Comparison of ENCODE assay signal across 10 cellular contexts in genomic region chr12:121858662-121859572, GRCh38. TPM values are rescaled to one million over a fixed set of nuclear protein-coding genes. Genes with fewer than 3 reads are reported as not detected.
A peak's percentile ranks its signal among the peaks of the same experiment; 100 is the strongest.
DNase-seq lines count a peak whose midpoint lies in the region; ATAC-seq and TF ChIP-seq lines count a peak whose summit lies in the region.
"Had no signal": no experiment of that assay in that cellular context is flagged by ENCODE, and none has a peak within 500 bp of the region (broad histone marks: within the 10 kb centered on the region; RNA-seq: fewer than 3 reads in every experiment).

Gene HPD, minus strand, starts transcription at chr12:121858859. Its CDS starts 36 bp downstream, at chr12:121858823.

- H2AFZ ChIP-seq in GM23248 (peak within 1 kb of the TSS; percentile 52), MM.1S (ENCODE audit: low read length) (no peak within 1 kb of the TSS)

- 33 to 43% methylated on average over 14 to 16 of the region's 16 CpGs for WGBS in GM23248 (ENCODE audit: low coverage in 1 of 2, low lambda C conversion rate in 2 of 2, missing lambda C conversion rate in 2 of 2), 2 experiments

- H3K79me2 ChIP-seq in GM23248 (ENCODE audit: insufficient read depth) (no peaks in the 10 kb centered on the region), MM.1S (ENCODE audit: low read length) (no peaks in the 10 kb centered on the region)

- H4K20me1 ChIP-seq in GM23248 (ENCODE audit: insufficient read depth) (no peaks in the 10 kb centered on the region), MM.1S (ENCODE audit: insufficient read depth, low read length) (no peaks in the 10 kb centered on the region)

- intact Hi-C loops in gastrocnemius medialis (cut with DNase I; ENCODE audit: low total_unique reads), result loop anchor here (2.0 kb wide), 1 partner anchor 30 kb away; the partner anchor contains the start of gene PSMD9

- H3K9ac ChIP-seq in GM23248 (peak within 1 kb of the TSS; percentile 34), MM.1S (ENCODE audit: low read length) (no peak within 1 kb of the TSS)

- H3K36me3 ChIP-seq in GM23248 (ENCODE audit: low read depth) (no peaks in the 10 kb centered on the region), gastrocnemius medialis (no peaks in the 10 kb centered on the region), MM.1S (replicated peaks; ENCODE audit: insufficient read depth, low read length) (no peaks in the 10 kb centered on the region)

- no peak within 1 kb of the TSS for H3K4me3 ChIP-seq in GM23248
- no peak within 1 kb of the TSS for H3K4me3 ChIP-seq in astrocyte of the spinal cord (ENCODE audit: low read depth, low read length)
- H3K4me3 ChIP-seq in gastrocnemius medialis, result no peak within 1 kb of the TSS
- H3K4me3 ChIP-seq in MM.1S (ENCODE audit: low read length), result no peak within 1 kb of the TSS

- TF ChIP-seq CTCF in astrocyte of the spinal cord (IDR thresholded peaks at IDR 0.05; ENCODE audit: low read depth, low read length), result no peak
- no peak for TF ChIP-seq CTCF in gastrocnemius medialis (IDR thresholded peaks at IDR 0.05 in 4 of 5, conservative IDR thresholded peaks at IDR 0.05 in 1 of 5)
- TF ChIP-seq CTCF in MM.1S (IDR thresholded peaks at IDR 0.05; ENCODE audit: low read length), result no peak

- H3K4me1 ChIP-seq in GM23248 (ENCODE audit: insufficient read depth) (peaks cover 22% of the 10 kb centered on the region), gastrocnemius medialis (peaks cover 31 to 33% of the 10 kb centered on the region in 2 donors), MM.1S (ENCODE audit: low read length) (no peaks in the 10 kb centered on the region)

- DNase-seq in GM23248 (peak; percentile 80), astrocyte of the spinal cord (ENCODE audit: low read depth, low spot score) (peak; percentile 78), iPS-NIHi11 (ENCODE audit: low spot score) (peak; percentile 72), gastrocnemius medialis (peak; percentile 80 to 84), MM.1S (no peak)
- no peak for DNase-seq in effector CD8-positive, alpha-beta T cell (lab: John Stamatoyannopoulos, UW)
- DNase-seq: activated gamma-delta T cell treated with Interleukin-2 at 50 U/mL for 16 hours, NCI-H1930 had no signal

- H3F3A ChIP-seq in GM23248 (ENCODE audit: insufficient read depth) (peaks cover 8% of the 10 kb centered on the region; the same call in 1 of the 2 replicates), MM.1S (ENCODE audit: insufficient read depth, low read length) (no peaks in the 10 kb centered on the region)

- peak; percentile 93 to 94 for ATAC-seq in gastrocnemius medialis
- no peak for ATAC-seq in HG02884 (IDR thresholded peaks at IDR 0.05; ENCODE audit: unreplicated experiment)
- ATAC-seq in HG03571 (IDR thresholded peaks at IDR 0.05; ENCODE audit: unreplicated experiment), result no peak

- H3K9me3 ChIP-seq in GM23248 (ENCODE audit: low read depth), result no peaks in the 10 kb centered on the region
- no peaks in the 10 kb centered on the region for H3K9me3 ChIP-seq in gastrocnemius medialis
- H3K9me3 ChIP-seq in MM.1S (replicated peaks; ENCODE audit: insufficient read depth, low read length), result no peaks in the 10 kb centered on the region

- H3K4me2 ChIP-seq in GM23248 (ENCODE audit: unreplicated experiment) (peak within 1 kb of the TSS; percentile 53), MM.1S (ENCODE audit: low read depth, low read length) (no peak within 1 kb of the TSS)

- in situ Hi-C loops in GM23248 (cut with MboI), result no loop called here
- in situ Hi-C loops in astrocyte of the spinal cord (cut with HindIII; ENCODE audit: low sequenced_read_pairs), result no loop called here
- in situ Hi-C loops in gastrocnemius medialis (cut with MboI; ENCODE audit: low sequenced_read_pairs in 4 of 4), result no loop called here

- H3K9me2 ChIP-seq in GM23248 (ENCODE audit: insufficient read depth) (no peaks in the 10 kb centered on the region), MM.1S (replicated peaks; ENCODE audit: insufficient read depth, low read length) (no peaks in the 10 kb centered on the region)

- H3K27me3 ChIP-seq in GM23248 (replicated peaks; ENCODE audit: insufficient read depth), result no peaks in the 10 kb centered on the region
- H3K27me3 ChIP-seq in gastrocnemius medialis, result no peaks in the 10 kb centered on the region
- H3K27me3 ChIP-seq in MM.1S (replicated peaks; ENCODE audit: insufficient read depth, low read length), result no peaks in the 10 kb centered on the region

- H3K27ac ChIP-seq in GM23248 (peak within 1 kb of the TSS; percentile 62), gastrocnemius medialis (peak within 1 kb of the TSS; percentile 83 to 94 (median 90)), MM.1S (ENCODE audit: low read length) (no peak within 1 kb of the TSS)

- TF ChIP-seq POLR2A in gastrocnemius medialis (IDR thresholded peaks at IDR 0.05), result no peak

RNA-seq across cellular contexts. Expression of gene HPD, which starts in this region (rescaled TPM):
- total RNA-seq in GM23248 (2014; rRNA removed; shearing (Covaris generic)), result not detected in 2 replicates
- polyA plus RNA-seq in GM23248 (2016; fragmentation: Nextera tagmentation; extraction: Ambion mirVana), result not detected in 2 replicates
- total RNA-seq in gastrocnemius medialis, result 1 to 10 TPM in 3 of 4 donors, not detected in 1; 2.0 to 5.0 (median 2.0) TPM

Comparison
In these comparisons a context has a peak if more than half of its experiments do, and no peak if none do; other contexts are left out.
1. Peak in DNase-seq, H3K27ac ChIP-seq, H3K9ac ChIP-seq and H3K4me2 ChIP-seq in GM23248; RNA of the gene not detected or under 1 TPM.
2. DNase-seq: peak in astrocyte of the spinal cord (single experiment), iPS-NIHi11 (single experiment) and gastrocnemius medialis (2 of 2); none in effector CD8-positive, alpha-beta T cell (single experiment) and MM.1S (single experiment).
3. ATAC-seq: peak in gastrocnemius medialis (2 of 2); none in HG02884 (single experiment) and HG03571 (single experiment).